Comparison of ENCODE assay signal across 23 cellular contexts in the genomic region with DNA sequence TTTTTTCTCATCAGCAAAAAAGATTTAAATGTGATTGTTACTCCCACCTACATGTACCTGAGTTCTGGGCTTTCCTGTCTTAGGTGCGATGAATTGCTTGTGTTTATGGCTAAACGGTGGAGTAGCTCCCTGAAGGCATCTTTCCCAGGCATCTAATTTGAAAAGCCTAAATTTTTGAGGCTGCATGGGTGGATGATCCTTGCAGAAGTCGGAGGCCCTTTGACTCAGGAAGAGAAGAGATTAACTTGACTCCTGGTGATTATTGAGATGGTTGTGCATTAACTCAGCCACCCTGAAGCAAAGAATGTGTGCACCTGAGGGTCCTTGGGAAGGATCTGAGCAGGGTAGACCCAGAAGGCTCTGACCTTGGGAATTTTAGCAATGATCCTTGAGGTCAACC.
"Had no signal": no experiment of that assay in that cellular context is flagged by ENCODE, and none has a peak within 500 bp of the region (broad histone marks: within the 10 kb centered on the region; RNA-seq: fewer than 3 reads in every experiment).

No MANE protein-coding gene starts in this region.

- H3K4me1 ChIP-seq: esophagus muscularis mucosa, lower lobe of right lung, tibial nerve had no signal

- H3K9me3 ChIP-seq: lower lobe of right lung, vagina had no signal

- FAIRE-seq: TTC549 had no signal

- H3K36me3 ChIP-seq: esophagus muscularis mucosa, lower lobe of right lung, tibial nerve, vagina had no signal

- H3K27ac ChIP-seq: coronary artery, esophagus muscularis mucosa, lower lobe of right lung, tibial nerve, vagina had no signal

- ATAC-seq: activated CD8-positive, alpha-beta memory T cell treated with anti-CD3 and anti-CD28 coated beads, Interleukin-2, amount 10 ng/mL, durations not matched to agents 7 days and 5 days; activated T-helper 17 cell treated with anti-CD3 and anti-CD28 coated beads, Interleukin-2, amount 50 U/mL, for 72 hours; left colon; right cardiac atrium had no signal

- H3K27ac Mint-ChIP-seq: activated B cell treated with CpG ODN at 0.5 μM for 24 hours; activated CD4-positive, alpha-beta memory T cell treated with anti-CD3 and anti-CD28 coated beads for 36 hours; activated CD8-positive, alpha-beta memory T cell treated with anti-CD3 and anti-CD28 coated beads, Interleukin-2, amount 10 ng/mL, durations not matched to agents 7 days and 5 days; activated naive CD8-positive, alpha-beta T cell treated with anti-CD3 and anti-CD28 coated beads for 36 hours; activated T-helper 17 cell treated with anti-CD3 and anti-CD28 coated beads, Interleukin-2, amount 50 U/mL, for 72 hours; immature natural killer cell; stimulated activated naive CD8-positive, alpha-beta T cell treated with anti-CD3 and anti-CD28 coated beads, Interleukin-15, Interleukin-2, amounts not matched to agents 100 ng/mL and 50 ng/mL, for 24 hours; T-helper 2 cell treated with Interferon-gamma antibody and Interleukin-4, amounts not matched to agents 5 μg/mL and 100 μg/mL, for 36 hours had no signal

- DNase-seq: activated B cell treated with CpG ODN at 0.5 μM for 24 hours; activated CD4-positive, alpha-beta memory T cell treated with anti-CD3 and anti-CD28 coated beads for 36 hours; activated CD4-positive, alpha-beta T cell treated with anti-CD3 and anti-CD28 coated beads for 4 hours; activated CD8-positive, alpha-beta memory T cell treated with anti-CD3 and anti-CD28 coated beads, Interleukin-2, amount 10 ng/mL, durations not matched to agents 7 days and 5 days; activated naive CD4-positive, alpha-beta T cell; activated naive CD8-positive, alpha-beta T cell treated with anti-CD3 and anti-CD28 coated beads for 36 hours; amniotic stem cell; immature natural killer cell; left colon; lower lobe of right lung; right cardiac atrium; stimulated activated CD4-positive, alpha-beta T cell treated with anti-CD3 and anti-CD28 coated beads, Interleukin-2, amount 100 ng/mL, for 48 hours had no signal

- H3K4me1 Mint-ChIP-seq: activated B cell treated with CpG ODN at 0.5 μM for 24 hours; activated CD8-positive, alpha-beta memory T cell treated with anti-CD3 and anti-CD28 coated beads, Interleukin-2, amount 10 ng/mL, durations not matched to agents 7 days and 5 days; activated naive CD8-positive, alpha-beta T cell treated with anti-CD3 and anti-CD28 coated beads for 36 hours; activated T-helper 17 cell treated with anti-CD3 and anti-CD28 coated beads, Interleukin-2, amount 50 U/mL, for 72 hours; brain; immature natural killer cell; neural crest cell had no signal

- H3K36me3 Mint-ChIP-seq: activated CD4-positive, alpha-beta memory T cell treated with anti-CD3 and anti-CD28 coated beads for 36 hours; activated CD8-positive, alpha-beta memory T cell treated with anti-CD3 and anti-CD28 coated beads, Interleukin-2, amount 10 ng/mL, durations not matched to agents 7 days and 5 days; activated naive CD8-positive, alpha-beta T cell treated with anti-CD3 and anti-CD28 coated beads for 36 hours; brain; immature natural killer cell had no signal

- H3K4me3 Mint-ChIP-seq: activated B cell treated with CpG ODN at 0.5 μM for 24 hours; activated CD4-positive, alpha-beta memory T cell treated with anti-CD3 and anti-CD28 coated beads for 36 hours; activated CD8-positive, alpha-beta memory T cell treated with anti-CD3 and anti-CD28 coated beads, Interleukin-2, amount 10 ng/mL, durations not matched to agents 7 days and 5 days; activated naive CD8-positive, alpha-beta T cell treated with anti-CD3 and anti-CD28 coated beads for 36 hours; activated T-helper 17 cell treated with anti-CD3 and anti-CD28 coated beads, Interleukin-2, amount 50 U/mL, for 72 hours; brain; immature natural killer cell; neural crest cell; stimulated activated naive CD8-positive, alpha-beta T cell treated with anti-CD3 and anti-CD28 coated beads, Interleukin-15, Interleukin-2, amounts not matched to agents 100 ng/mL and 50 ng/mL, for 24 hours; T-helper 2 cell treated with Interferon-gamma antibody and Interleukin-4, amounts not matched to agents 5 μg/mL and 100 μg/mL, for 36 hours had no signal

- H3K4me3 ChIP-seq: coronary artery, esophagus muscularis mucosa, lower lobe of right lung, tibial nerve, vagina had no signal

- H3K27me3 ChIP-seq: esophagus muscularis mucosa, tibial nerve, vagina had no signal

- H3K27me3 Mint-ChIP-seq: activated B cell treated with CpG ODN at 0.5 μM for 24 hours; activated CD4-positive, alpha-beta memory T cell treated with anti-CD3 and anti-CD28 coated beads for 36 hours; activated CD8-positive, alpha-beta memory T cell treated with anti-CD3 and anti-CD28 coated beads, Interleukin-2, amount 10 ng/mL, durations not matched to agents 7 days and 5 days; activated naive CD8-positive, alpha-beta T cell treated with anti-CD3 and anti-CD28 coated beads for 36 hours; activated T-helper 17 cell treated with anti-CD3 and anti-CD28 coated beads, Interleukin-2, amount 50 U/mL, for 72 hours; progenitor cell of endocrine pancreas; stimulated activated naive CD8-positive, alpha-beta T cell treated with anti-CD3 and anti-CD28 coated beads, Interleukin-15, Interleukin-2, amounts not matched to agents 100 ng/mL and 50 ng/mL, for 24 hours had no signal
